10 cellular contexts compared by ENCODE assay signal in the genomic region with DNA sequence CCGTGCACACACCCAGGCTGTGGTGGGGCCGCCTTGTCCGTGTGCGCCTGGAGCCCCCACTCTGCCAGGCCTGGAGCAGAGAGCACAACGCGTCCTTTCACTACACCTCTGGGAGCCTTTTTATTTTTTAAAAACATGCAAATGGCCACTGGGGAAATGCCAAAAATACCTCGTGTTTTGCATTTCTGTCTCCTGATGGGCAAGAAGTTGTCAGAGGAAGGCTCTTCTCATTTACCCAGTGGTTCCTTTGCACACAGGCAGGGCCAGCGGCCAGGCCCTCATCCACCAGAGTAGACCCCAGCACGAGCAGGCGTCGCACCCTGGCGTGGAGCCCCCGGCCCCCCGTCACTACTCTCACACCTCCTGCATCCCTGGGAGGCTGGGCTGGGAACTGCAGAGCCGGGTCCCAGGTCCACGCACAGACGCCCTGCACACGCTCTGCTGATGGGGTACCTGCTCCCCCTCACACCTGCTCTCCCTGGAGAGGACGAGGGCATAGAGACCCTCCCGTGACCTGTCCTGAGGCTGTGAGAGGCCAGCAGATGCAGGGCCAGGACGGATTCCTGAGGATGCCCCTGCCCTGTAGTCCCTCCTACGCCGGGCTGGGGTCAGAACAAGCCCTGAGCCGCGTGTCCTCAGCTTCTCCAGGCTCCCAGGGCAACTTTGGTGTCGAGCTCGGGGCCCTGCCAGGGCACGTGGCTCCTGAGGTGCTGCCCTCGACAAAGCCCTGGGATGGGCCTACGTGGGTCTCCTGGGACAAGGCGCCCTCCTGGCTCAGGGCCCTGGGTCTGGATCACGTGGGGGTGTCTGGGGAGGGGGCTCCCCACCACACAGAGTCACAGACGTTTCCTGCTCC.
DNase-seq lines count a peak whose midpoint lies in the region; ATAC-seq and TF ChIP-seq lines count a peak whose summit lies in the region.
"Had no signal": no experiment of that assay in that cellular context is flagged by ENCODE, and none has a peak within 500 bp of the region (broad histone marks: within the 10 kb centered on the region; RNA-seq: fewer than 3 reads in every experiment).

No MANE protein-coding gene starts in this region.

- no peaks in the 10 kb centered on the region for H3K9me2 ChIP-seq in Loucy (replicated peaks; ENCODE audit: low read depth, low read length)
- H3K9me2 ChIP-seq in hepatocyte (replicated peaks; ENCODE audit: insufficient read depth) = no peaks in the 10 kb centered on the region

- intact Hi-C loops in adrenal gland (cut with DNase I) (loop anchor here in 1 of 2 donors (10.0 kb wide), 1 partner anchor 64 kb away; no protein-coding TSS in a partner anchor), colonic mucosa (cut with DNase I) (no loop called here)

- peak; percentile 77 for DNase-seq in H7
- no peak for DNase-seq in neural progenitor cell (ENCODE audit: low spot score)
- no peak for DNase-seq in adrenal gland
- no peak for DNase-seq in COR-L47 (lab: John Stamatoyannopoulos, UW)
- DNase-seq in colonic mucosa = no peak
- no peak for DNase-seq in hepatocyte (ENCODE audit: low spot score)
- DNase-seq: activated CD4-positive, CD25-positive, alpha-beta regulatory T cell; sigmoid colon had no signal

- peaks cover 31% of the 10 kb centered on the region for H3K4me1 ChIP-seq in Loucy (ENCODE audit: insufficient read depth, low read length, poor library complexity, severe bottlenecking)
- H3K4me1 ChIP-seq in neural progenitor cell = peaks cover 7% of the 10 kb centered on the region
- no peaks in the 10 kb centered on the region for H3K4me1 ChIP-seq in adrenal gland (replicated peaks in 1 of 2)
- no peaks in the 10 kb centered on the region for H3K4me1 ChIP-seq in colonic mucosa
- H3K4me1 ChIP-seq in hepatocyte (ENCODE audit: insufficient read depth) = peaks cover 23% of the 10 kb centered on the region

- H3K4me2 ChIP-seq in Loucy (ENCODE audit: low read depth, low read length, poor library complexity, severe bottlenecking) = peak overlapping the region; percentile 65
- no peak overlapping the region for H3K4me2 ChIP-seq in neural progenitor cell
- no peak overlapping the region for H3K4me2 ChIP-seq in hepatocyte

- 84 to 89% (median 87%) methylated on average over 9 to 33 of the region's 33 CpGs for WGBS in adrenal gland, 4 donors
- 84% methylated on average over 32 of the region's 33 CpGs for WGBS in hepatocyte (ENCODE audit: low lambda C conversion rate, missing lambda C conversion rate)

- no peaks in the 10 kb centered on the region for H3K9me3 ChIP-seq in Loucy (ENCODE audit: insufficient read depth, low read depth, low read length)
- no peaks in the 10 kb centered on the region for H3K9me3 ChIP-seq in neural progenitor cell (ENCODE audit: low read depth)
- no peaks in the 10 kb centered on the region for H3K9me3 ChIP-seq in adrenal gland (replicated peaks in 1 of 3)
- H3K9me3 ChIP-seq in colonic mucosa = no peaks in the 10 kb centered on the region
- no peaks in the 10 kb centered on the region for H3K9me3 ChIP-seq in hepatocyte (ENCODE audit: low read depth)
- H3K9me3 ChIP-seq: sigmoid colon had no signal

- no peak for TF ChIP-seq CTCF in Loucy (conservative IDR thresholded peaks at IDR 0.05; ENCODE audit: low read length)
- TF ChIP-seq CTCF in neural progenitor cell (IDR thresholded peaks at IDR 0.05) = no peak
- no peak for TF ChIP-seq CTCF in adrenal gland (IDR thresholded peaks at IDR 0.05)
- TF ChIP-seq CTCF in colonic mucosa (IDR thresholded peaks at IDR 0.05) = no peak
- no peak for TF ChIP-seq CTCF in hepatocyte (IDR thresholded peaks at IDR 0.05; ENCODE audit: poor library complexity)

- no peak overlapping the region for H3K4me3 Mint-ChIP-seq in neural progenitor cell

- no peaks in the 10 kb centered on the region for H3K9me3 Mint-ChIP-seq in neural progenitor cell

- H3K27ac Mint-ChIP-seq in neural progenitor cell = peak overlapping the region; percentile 80

- H3K4me3 ChIP-seq in H7 (ENCODE audit: insufficient read depth, low read depth, low read length) = no peak overlapping the region
- peak overlapping the region; percentile 25 for H3K4me3 ChIP-seq in Loucy (ENCODE audit: low read length, poor library complexity, severe bottlenecking)
- H3K4me3 ChIP-seq in neural progenitor cell = no peak overlapping the region
- no peak overlapping the region for H3K4me3 ChIP-seq in adrenal gland
- no peak overlapping the region for H3K4me3 ChIP-seq in colonic mucosa
- no peak overlapping the region for H3K4me3 ChIP-seq in hepatocyte
- H3K4me3 ChIP-seq: sigmoid colon had no signal

- no peaks in the 10 kb centered on the region for H3K36me3 Mint-ChIP-seq in neural progenitor cell

- peaks cover 19% of the 10 kb centered on the region for H3K4me1 Mint-ChIP-seq in neural progenitor cell

- H3F3A ChIP-seq in Loucy (ENCODE audit: low read depth) (no peaks in the 10 kb centered on the region), neural progenitor cell (ENCODE audit: low read depth) (no peaks in the 10 kb centered on the region)

- ATAC-seq in GM18870 (IDR thresholded peaks at IDR 0.05; ENCODE audit: unreplicated experiment) = peak; percentile 76

- H4K20me1 ChIP-seq in Loucy (ENCODE audit: insufficient read depth, low read length, poor library complexity, severe bottlenecking) = no peaks in the 10 kb centered on the region
- H4K20me1 ChIP-seq in neural progenitor cell (ENCODE audit: low read depth) = no peaks in the 10 kb centered on the region
- no peaks in the 10 kb centered on the region for H4K20me1 ChIP-seq in hepatocyte (ENCODE audit: insufficient read depth, poor library complexity, severe bottlenecking)

- peaks cover 2% of the 10 kb centered on the region for H3K27me3 Mint-ChIP-seq in neural progenitor cell (ENCODE audit: insufficient read depth, low read depth)

- H3K36me3 ChIP-seq in H7 (replicated peaks; ENCODE audit: control insufficient read depth, insufficient read depth, low read length) (no peaks in the 10 kb centered on the region), Loucy (ENCODE audit: insufficient read depth, low read length) (peaks cover 13% of the 10 kb centered on the region; the same call in 1 of the 2 replicates), neural progenitor cell (no peaks in the 10 kb centered on the region), adrenal gland (replicated peaks in 1 of 2) (peaks cover 0 to 7% of the 10 kb centered on the region in 2 donors), colonic mucosa (no peaks in the 10 kb centered on the region), hepatocyte (replicated peaks; ENCODE audit: insufficient read depth, low read depth) (no peaks in the 10 kb centered on the region)

- no peak for TF ChIP-seq POLR2A in adrenal gland (IDR thresholded peaks at IDR 0.05)

- H3K27me3 ChIP-seq in H7 (ENCODE audit: control insufficient read depth, insufficient read depth, low read length) = no peaks in the 10 kb centered on the region
- H3K27me3 ChIP-seq in Loucy (ENCODE audit: insufficient read depth, low read length, poor library complexity, severe bottlenecking) = no peaks in the 10 kb centered on the region
- no peaks in the 10 kb centered on the region for H3K27me3 ChIP-seq in neural progenitor cell
- H3K27me3 ChIP-seq in adrenal gland = no peaks in the 10 kb centered on the region
- H3K27me3 ChIP-seq in colonic mucosa = no peaks in the 10 kb centered on the region
- H3K27me3 ChIP-seq in hepatocyte = no peaks in the 10 kb centered on the region
- H3K27me3 ChIP-seq: sigmoid colon had no signal

- H3K27ac ChIP-seq in neural progenitor cell (no peak overlapping the region), adrenal gland (no peak overlapping the region), colonic mucosa (no peak overlapping the region), hepatocyte (no peak overlapping the region)

- H2AFZ ChIP-seq in Loucy (ENCODE audit: low read length) (no peak overlapping the region), neural progenitor cell (replicated peaks) (no peak overlapping the region), hepatocyte (no peak overlapping the region)

- H3K9ac ChIP-seq in Loucy (ENCODE audit: low read depth, low read length, poor library complexity, severe bottlenecking) (peak overlapping the region; percentile 70), neural progenitor cell (no peak overlapping the region), colonic mucosa (ENCODE audit: low read depth in 2 of 2, low read length in 2 of 2) (no peak overlapping the region)

- no peaks in the 10 kb centered on the region for H3K79me2 ChIP-seq in Loucy (ENCODE audit: insufficient read depth, low read length)
- H3K79me2 ChIP-seq in neural progenitor cell (ENCODE audit: low read depth) = no peaks in the 10 kb centered on the region
- H3K79me2 ChIP-seq in hepatocyte = no peaks in the 10 kb centered on the region
